In genomic region chr20:43507150-43508080, GRCh38 we compare ENCODE assay signal across 8 cellular contexts. TPM values are rescaled to one million over a fixed set of nuclear protein-coding genes. Genes with fewer than 3 reads are reported as not detected.
DNase-seq lines count a peak whose midpoint lies in the region; ATAC-seq, FAIRE-seq and TF ChIP-seq lines count a peak whose summit lies in the region.

TSS of gene L3MBTL1 (plus strand) at chr20:43507697. CDS start at chr20:43513504, 5,807 bp downstream.

- BruUV-seq in OCI-LY7 (replicated peaks; lab: Mats Ljungman, UMichigan), result no TSS peak

- TF ChIP-seq CTCF in OCI-LY7 (conservative IDR thresholded peaks at IDR 0.05; ENCODE audit: low read length) (no peak), keratinocyte (optimal IDR thresholded peaks at IDR 0.05 in 1 of 3, IDR thresholded peaks at IDR 0.05 in 1 of 3, conservative IDR thresholded peaks at IDR 0.05 in 1 of 3; ENCODE audit: extremely low read depth in 1 of 3, insufficient read depth in 2 of 3, low read length in 3 of 3) (peak in 1 of 3 experiments; percentile 11)

- dilution Hi-C loops in keratinocyte (cut with MboI; ENCODE audit: extremely low pct_ligation_motif_present, low sequenced_read_pairs), result no loop called here

- no peaks in the 10 kb centered on the region for H3K9me1 ChIP-seq in keratinocyte (ENCODE audit: control insufficient read depth, extremely low read depth, insufficient read depth, low read length)

- H3K27me3 ChIP-seq in keratinocyte (ENCODE audit: control insufficient read depth, extremely low read depth, insufficient read depth, low read length), result peaks cover 7% of the 10 kb centered on the region

- H3K27ac ChIP-seq in OCI-LY7 (ENCODE audit: low read depth, low read length, poor library complexity, severe bottlenecking) (no peak within 1 kb of the TSS), keratinocyte (ENCODE audit: control insufficient read depth, insufficient read depth, low read length) (no peak within 1 kb of the TSS)

- H3K9ac ChIP-seq in keratinocyte (ENCODE audit: control insufficient read depth, extremely low read depth, insufficient read depth, low read length), result peak within 1 kb of the TSS; percentile 53

- POLR2A ChIA-PET in OCI-LY7 (lab: Charles Lee), result no interaction called here

- H3K9me3 ChIP-seq in OCI-LY7 (ENCODE audit: low read length), result no peaks in the 10 kb centered on the region
- H3K9me3 ChIP-seq in keratinocyte (ENCODE audit: control insufficient read depth, low read depth, low read length), result no peaks in the 10 kb centered on the region

- DNase-seq in activated CD4-positive, alpha-beta T cell treated with anti-CD3 and anti-CD28 coated beads for 48 hours, result peak; percentile 17
- DNase-seq in activated CD4-positive, alpha-beta T cell treated with anti-CD3 and anti-CD28 coated beads for 4 hours, result no peak
- DNase-seq in OCI-LY7 (ENCODE audit: low spot score), result no peak
- peak; percentile 15 for DNase-seq in cerebellar cortex (ENCODE audit: low spot score)
- no peak for DNase-seq in keratinocyte (ENCODE audit: low read depth, low spot score)
- DNase-seq in stimulated activated CD8-positive, alpha-beta memory T cell treated with anti-CD3 and anti-CD28 coated beads, Interleukin-4, amount 100 ng/mL, for 48 hours, result peak; percentile 47
- DNase-seq in NK-92 treated with Interleukin-12 subunit alpha and Interleukin-12 subunit beta, amount 100 ng/mL, for 24 hours (lab: John Stamatoyannopoulos, UW), result no peak

- no peak for ATAC-seq in HG03432 (IDR thresholded peaks at IDR 0.05; ENCODE audit: unreplicated experiment)

- H4K20me1 ChIP-seq in OCI-LY7 (ENCODE audit: insufficient read depth, low read length) (no peaks in the 10 kb centered on the region), keratinocyte (ENCODE audit: control insufficient read depth, extremely low read depth, insufficient read depth, low read length) (no peaks in the 10 kb centered on the region)

- H3K4me1 ChIP-seq in OCI-LY7 (ENCODE audit: insufficient read depth, low read length, poor library complexity, severe bottlenecking) (no peaks in the 10 kb centered on the region), keratinocyte (ENCODE audit: control insufficient read depth, extremely low read depth, insufficient read depth, low read length) (no peaks in the 10 kb centered on the region)

- FAIRE-seq in keratinocyte (lab: Jason Lieb, UNC), result no peak

- H3K79me2 ChIP-seq in OCI-LY7 (ENCODE audit: insufficient read depth, low read depth, low read length) (no peaks in the 10 kb centered on the region), keratinocyte (ENCODE audit: control insufficient read depth, insufficient read depth, low read length) (no peaks in the 10 kb centered on the region)

- H3K4me2 ChIP-seq in OCI-LY7 (ENCODE audit: low read length) (no peak within 1 kb of the TSS), keratinocyte (ENCODE audit: control insufficient read depth, extremely low read depth, insufficient read depth, low read depth, low read length) (peak within 1 kb of the TSS; percentile 62)

- H2AFZ ChIP-seq in OCI-LY7 (ENCODE audit: low read length) (no peak within 1 kb of the TSS), keratinocyte (ENCODE audit: control insufficient read depth, low read length) (peak within 1 kb of the TSS; percentile 83)

- CTCF ChIA-PET in OCI-LY7 (lab: Charles Lee; ENCODE audit: unreplicated experiment), result no interaction called here

- H3K9me2 ChIP-seq in OCI-LY7 (ENCODE audit: insufficient read depth, low read length), result no peaks in the 10 kb centered on the region

- H3K36me3 ChIP-seq in OCI-LY7 (ENCODE audit: insufficient read depth, low read length) (no peaks in the 10 kb centered on the region), keratinocyte (ENCODE audit: control insufficient read depth in 2 of 2, extremely low read depth in 1 of 2, insufficient read depth in 2 of 2, low read length in 2 of 2) (no peaks in the 10 kb centered on the region)

- intact Hi-C loops in OCI-LY7 (cut with micrococcal nuclease; ENCODE audit: unreplicated experiment), result no loop called here

- H3K4me3 ChIP-seq in OCI-LY7 (ENCODE audit: low read depth, low read length, poor library complexity, severe bottlenecking), result no peak within 1 kb of the TSS
- peak within 1 kb of the TSS; percentile 60 to 89 (median 65) for H3K4me3 ChIP-seq in keratinocyte (ENCODE audit: control insufficient read depth in 2 of 3, extremely low read depth in 1 of 3, insufficient read depth in 2 of 3, low read depth in 1 of 3, low read length in 3 of 3)

RNA-seq across cellular contexts. Expression of gene L3MBTL1, which starts in this region (rescaled TPM):
- 22.4 and 23.8 TPM in 2 replicates for total RNA-seq in OCI-LY7 (2014; rRNA removed; shearing (Covaris generic))
- 27.8 and 28.3 TPM in 2 replicates for total RNA-seq in OCI-LY7 (2022)
- polyA plus RNA-seq in keratinocyte, result 3.1 to 7.7 TPM (median 5.0 TPM) in 3 replicates
- polyA plus RNA-seq in keratinocyte (2011; ENCODE audit: low read depth), result 2.1 TPM
- 1.2 and 1.8 TPM in 2 replicates for polyA plus RNA-seq in keratinocyte (2011; cell fraction: cytosol; rRNA removed)
- 35.7 and 49.9 TPM in 2 replicates for polyA plus RNA-seq in keratinocyte (2011; cell fraction: nucleus; rRNA removed)
- 2.0 and 3.9 TPM in 2 replicates for polyA plus RNA-seq in keratinocyte (2012; ENCODE audit: low replicate concordance)
- polyA minus RNA-seq in keratinocyte, result 3.7 to 9.5 TPM (median 7.4 TPM) in 3 replicates
- polyA minus RNA-seq in keratinocyte (2011; cell fraction: cytosol; rRNA and poly(A)+ RNA removed), result 0.96 TPM
- polyA minus RNA-seq in keratinocyte (2011; cell fraction: nucleus; rRNA and poly(A)+ RNA removed), result 9.9 and 17.5 TPM in 2 replicates

Comparison
In these comparisons a context has a peak if more than half of its experiments do, and no peak if none do; other contexts are left out.
1. DNase-seq: peak in activated CD4-positive, alpha-beta T cell treated with anti-CD3 and anti-CD28 coated beads for 48 hours (single experiment), cerebellar cortex (single experiment) and stimulated activated CD8-positive, alpha-beta memory T cell treated with anti-CD3 and anti-CD28 coated beads, Interleukin-4, amount 100 ng/mL, for 48 hours (single experiment); none in activated CD4-positive, alpha-beta T cell treated with anti-CD3 and anti-CD28 coated beads for 4 hours (0 of 2), OCI-LY7 (single experiment), keratinocyte (single experiment) and NK-92 treated with Interleukin-12 subunit alpha and Interleukin-12 subunit beta, amount 100 ng/mL, for 24 hours (single experiment).